8 cellular contexts compared by ENCODE assay signal in genomic region chr6:28657756-28658465, GRCh38.
DNase-seq lines count a peak whose midpoint lies in the region; ATAC-seq, FAIRE-seq and TF ChIP-seq lines count a peak whose summit lies in the region.

No MANE protein-coding gene starts in this region.

- H3K27me3 Mint-ChIP-seq in activated T-helper 1 cell treated with anti-CD3 and anti-CD28 coated beads, Interleukin-12 subunit alpha, Interleukin-12 subunit beta, Interleukin-2, Interleukin-4 antibody, amounts not matched to agents 30 ng/mL and 10 ng/mL and 1 ng/mL, durations not matched to agents 14 hours and 24 hours and 36 hours (ENCODE audit: insufficient read depth) = peaks cover 66% of the 10 kb centered on the region

- H3K27ac ChIP-seq in OCI-LY3 (ENCODE audit: low read length) = no peak overlapping the region
- H3K27ac ChIP-seq in neuronal stem cell (replicated peaks; ENCODE audit: low read length) = no peak overlapping the region
- peak overlapping the region; percentile 7 to 65 for H3K27ac ChIP-seq in uterus

- H3K27ac Mint-ChIP-seq in activated T-helper 1 cell treated with anti-CD3 and anti-CD28 coated beads, Interleukin-12 subunit alpha, Interleukin-12 subunit beta, Interleukin-2, Interleukin-4 antibody, amounts not matched to agents 30 ng/mL and 10 ng/mL and 1 ng/mL, durations not matched to agents 14 hours and 24 hours and 36 hours = peak overlapping the region; percentile 77

- H3K4me2 ChIP-seq in OCI-LY3 (ENCODE audit: low read length) = peak overlapping the region; percentile 92
- H3K4me2 ChIP-seq in neuronal stem cell (ENCODE audit: insufficient read depth, low read length, poor library complexity, severe bottlenecking) = peak overlapping the region; percentile 70

- peak overlapping the region; percentile 80 for H3K4me3 Mint-ChIP-seq in activated T-helper 1 cell treated with anti-CD3 and anti-CD28 coated beads, Interleukin-12 subunit alpha, Interleukin-12 subunit beta, Interleukin-2, Interleukin-4 antibody, amounts not matched to agents 30 ng/mL and 10 ng/mL and 1 ng/mL, durations not matched to agents 14 hours and 24 hours and 36 hours

- intact Hi-C loops in activated T-helper 1 cell treated with anti-CD3 and anti-CD28 coated beads, Interleukin-12 subunit alpha, Interleukin-12 subunit beta, Interleukin-2, Interleukin-4 antibody, amounts not matched to agents 30 ng/mL and 10 ng/mL and 1 ng/mL, durations not matched to agents 14 hours and 24 hours and 36 hours (cut with micrococcal nuclease) = loop anchor here (1.0 to 10.0 kb wide), 5 partner anchors 15 to 756 kb away; no protein-coding TSS in a partner anchor
- intact Hi-C loops in uterus (cut with DNase I; ENCODE audit: low total_unique reads) = no loop called here

- no peak overlapping the region for H4K91ac ChIP-seq in neuronal stem cell (ENCODE audit: low read depth, low read length, poor library complexity)

- no peak overlapping the region for H4K8ac ChIP-seq in neuronal stem cell (ENCODE audit: low read depth, low read length)

- peak overlapping the region; percentile 93 for H2AFZ ChIP-seq in OCI-LY3 (ENCODE audit: low read depth, low read length)
- peak overlapping the region; percentile 84 for H2AFZ ChIP-seq in neuronal stem cell (ENCODE audit: low read length)

- peak; percentile 76 for FAIRE-seq in G401.6 (lab: Jason Lieb, UNC)

- TF ChIP-seq CTCF in OCI-LY3 (IDR thresholded peaks at IDR 0.05; ENCODE audit: low read depth, low read length) = no peak
- no peak for TF ChIP-seq CTCF in uterus (IDR thresholded peaks at IDR 0.05)

- no CpG with 5 or more reads among the region's 27 CpGs for WGBS in neuronal stem cell (ENCODE audit: extremely low coverage in 2 of 2, insufficient read length in 2 of 2, insufficient replicate concordance in 1 of 2), 2 donors

- peaks cover 24% of the 10 kb centered on the region for H3K4me1 Mint-ChIP-seq in activated T-helper 1 cell treated with anti-CD3 and anti-CD28 coated beads, Interleukin-12 subunit alpha, Interleukin-12 subunit beta, Interleukin-2, Interleukin-4 antibody, amounts not matched to agents 30 ng/mL and 10 ng/mL and 1 ng/mL, durations not matched to agents 14 hours and 24 hours and 36 hours (ENCODE audit: low read depth)

- H3K36me3 Mint-ChIP-seq in activated T-helper 1 cell treated with anti-CD3 and anti-CD28 coated beads, Interleukin-12 subunit alpha, Interleukin-12 subunit beta, Interleukin-2, Interleukin-4 antibody, amounts not matched to agents 30 ng/mL and 10 ng/mL and 1 ng/mL, durations not matched to agents 14 hours and 24 hours and 36 hours (ENCODE audit: low read depth) = no peaks in the 10 kb centered on the region

- no peak overlapping the region for H3K14ac ChIP-seq in neuronal stem cell (ENCODE audit: low read length)

- no peak overlapping the region for H2BK12ac ChIP-seq in neuronal stem cell (ENCODE audit: low read length)

- DNase-seq in activated T-helper 1 cell treated with anti-CD3 and anti-CD28 coated beads, Interleukin-12 subunit alpha, Interleukin-12 subunit beta, Interleukin-2, Interleukin-4 antibody, amounts not matched to agents 30 ng/mL and 10 ng/mL and 1 ng/mL, durations not matched to agents 14 hours and 24 hours and 36 hours (ENCODE audit: low spot score) = no peak
- DNase-seq in fibroblast of the conjunctiva (ENCODE audit: low read depth) (peak; percentile 38), neuronal stem cell (ENCODE audit: low spot score) (peak; percentile 72), uterus (peak; percentile 62 to 66)

- ATAC-seq in HG03354 (IDR thresholded peaks at IDR 0.05; ENCODE audit: poor library complexity, severe bottlenecking, unreplicated experiment) (peak; percentile 71), HG02840 (IDR thresholded peaks at IDR 0.05; ENCODE audit: low FRiP score, unreplicated experiment) (no peak)

- H3K9me3 ChIP-seq in OCI-LY3 (ENCODE audit: insufficient read depth, low read length) (no peaks in the 10 kb centered on the region), neuronal stem cell (replicated peaks in 1 of 2; ENCODE audit: control insufficient read depth in 2 of 2, insufficient read depth in 1 of 2, low read depth in 1 of 2, low read length in 2 of 2) (no peaks in the 10 kb centered on the region), uterus (no peaks in the 10 kb centered on the region)

- H3K9ac ChIP-seq in OCI-LY3 (ENCODE audit: low read length) = peak overlapping the region; percentile 72
- H3K9ac ChIP-seq in neuronal stem cell (ENCODE audit: low read depth, low read length, poor library complexity) = no peak overlapping the region

- no peaks in the 10 kb centered on the region for H3K79me1 ChIP-seq in neuronal stem cell (ENCODE audit: low read depth, low read length)

- no peak overlapping the region for H3K4ac ChIP-seq in neuronal stem cell (ENCODE audit: low read length)

- H2BK120ac ChIP-seq in neuronal stem cell (ENCODE audit: low read depth, low read length) = no peak overlapping the region

- no peaks in the 10 kb centered on the region for H4K20me1 ChIP-seq in OCI-LY3 (ENCODE audit: insufficient read depth, low read length)

- no peak for TF ChIP-seq POLR2A in uterus (IDR thresholded peaks at IDR 0.05)

- no peak overlapping the region for H2AK5ac ChIP-seq in neuronal stem cell (ENCODE audit: low read depth, low read length)

- H3K27me3 ChIP-seq in OCI-LY3 (ENCODE audit: low read depth, low read length) (no peaks in the 10 kb centered on the region), neuronal stem cell (ENCODE audit: control insufficient read depth in 3 of 3, insufficient read depth in 3 of 3, low read depth in 1 of 3, low read length in 3 of 3) (peaks cover 0 to 16% (median 0%) of the 10 kb centered on the region in 3 experiments), uterus (no peaks in the 10 kb centered on the region)

- H3K79me2 ChIP-seq in OCI-LY3 (ENCODE audit: low read length) = no peaks in the 10 kb centered on the region

- H3K9me3 Mint-ChIP-seq in activated T-helper 1 cell treated with anti-CD3 and anti-CD28 coated beads, Interleukin-12 subunit alpha, Interleukin-12 subunit beta, Interleukin-2, Interleukin-4 antibody, amounts not matched to agents 30 ng/mL and 10 ng/mL and 1 ng/mL, durations not matched to agents 14 hours and 24 hours and 36 hours = no peaks in the 10 kb centered on the region

- H2BK5ac ChIP-seq in neuronal stem cell (ENCODE audit: low read length) = no peak overlapping the region

- no peak overlapping the region for H3K23ac ChIP-seq in neuronal stem cell (ENCODE audit: low read depth, low read length, poor library complexity)

- H3K36me3 ChIP-seq in OCI-LY3 (replicated peaks; ENCODE audit: low read depth, low read length) (no peaks in the 10 kb centered on the region), neuronal stem cell (replicated peaks in 1 of 2; ENCODE audit: control insufficient read depth in 2 of 2, insufficient read depth in 2 of 2, low read length in 2 of 2) (no peaks in the 10 kb centered on the region), uterus (no peaks in the 10 kb centered on the region)

- no peak overlapping the region for H3K18ac ChIP-seq in neuronal stem cell (ENCODE audit: low read length)

- 0 out of 2 replicates have a peak, but pooled peaks cover 3% of the 10 kb centered on the region for H3K4me1 ChIP-seq in OCI-LY3 (ENCODE audit: low read length)
- H3K4me1 ChIP-seq in neuronal stem cell (ENCODE audit: control insufficient read depth in 2 of 2, insufficient read depth in 1 of 2, low read depth in 1 of 2, low read length in 2 of 2) = peaks cover 0 to 6% of the 10 kb centered on the region in 2 donors
- no peaks in the 10 kb centered on the region for H3K4me1 ChIP-seq in uterus

- H2BK15ac ChIP-seq in neuronal stem cell (ENCODE audit: low read length) = no peak overlapping the region

- H3K4me3 ChIP-seq in OCI-LY3 (ENCODE audit: low read length) (peak overlapping the region; percentile 93), neuronal stem cell (ENCODE audit: low read length in 2 of 2) (peak overlapping the region; percentile 51 to 77), uterus (peak overlapping the region; percentile 42 to 43)

Comparison
In these comparisons a context has a peak if more than half of its experiments do, and no peak if none do; other contexts are left out.
1. H3K27ac ChIP-seq: peak in uterus (2 of 2); none in OCI-LY3 (single experiment) and neuronal stem cell (single experiment).
2. H3K4me3 ChIP-seq: peak in every context shown above with its lines; median percentile 93 in OCI-LY3; 64 in neuronal stem cell; 42 in uterus.